Comparison of ENCODE assay signal across 8 cellular contexts in genomic region chr3:139388961-139389551, GRCh38. TPM values are rescaled to one million over a fixed set of nuclear protein-coding genes. Genes with fewer than 3 reads are reported as not detected.
DNase-seq lines count a peak whose midpoint lies in the region; ATAC-seq, FAIRE-seq and TF ChIP-seq lines count a peak whose summit lies in the region.

No MANE protein-coding gene starts in this region.

- H2AFZ ChIP-seq in HCT116 (ENCODE audit: low read depth, low read length, poor library complexity, severe bottlenecking) (no peak overlapping the region), PC-9 (peak overlapping the region; percentile 81)

- H3K36me3 ChIP-seq in HCT116 (ENCODE audit: control insufficient read depth in 1 of 2, insufficient read depth in 2 of 2, low read length in 2 of 2), result no peaks in the 10 kb centered on the region
- H3K36me3 ChIP-seq in PC-9 (ENCODE audit: low read depth), result 0 out of 2 replicates have a peak, but pooled peaks cover 4% of the 10 kb centered on the region
- no peaks in the 10 kb centered on the region for H3K36me3 ChIP-seq in mesendoderm (ENCODE audit: control insufficient read depth, insufficient read depth, low read length)
- H3K36me3 ChIP-seq in tibial nerve, result no peaks in the 10 kb centered on the region

- H3K9me2 ChIP-seq in HCT116 (ENCODE audit: insufficient read depth) (no peaks in the 10 kb centered on the region), PC-9 (ENCODE audit: insufficient read depth) (no peaks in the 10 kb centered on the region)

- RAD21 ChIA-PET in HCT116 (lab: Charles Lee; ENCODE audit: low non-redundant PET in 1 of 2, low total read pairs in 2 of 2, uncharacterized antibody in 2 of 2, unreplicated experiment in 2 of 2), result interaction anchor here in 1 of 2 experiments (0.6 kb wide), 1 partner anchor 9 kb away, joined by 3 read pairs; no protein-coding TSS in a partner anchor

- H3K27me3 Mint-ChIP-seq in central memory CD8-positive, alpha-beta T cell, result no peaks in the 10 kb centered on the region

- TF ChIP-seq CTCF in HCT116 (IDR thresholded peaks at IDR 0.05 in 2 of 3, conservative IDR thresholded peaks at IDR 0.05 in 1 of 3; ENCODE audit: borderline replicate concordance in 1 of 3, insufficient read depth in 1 of 3, low read depth in 2 of 3, low read length in 2 of 3) (no peak), PC-9 (conservative IDR thresholded peaks at IDR 0.05) (no peak), tibial nerve (IDR thresholded peaks at IDR 0.05) (no peak)

- H3K79me1 ChIP-seq in mesendoderm (ENCODE audit: low read length), result no peaks in the 10 kb centered on the region

- peaks cover 18% of the 10 kb centered on the region for H3K36me3 Mint-ChIP-seq in central memory CD8-positive, alpha-beta T cell (ENCODE audit: insufficient read depth)

- TF ChIP-seq EP300 in tibial nerve (IDR thresholded peaks at IDR 0.05), result no peak

- no peak overlapping the region for H4K5ac ChIP-seq in mesendoderm (ENCODE audit: low read length)

- no peaks in the 10 kb centered on the region for H3K27me3 ChIP-seq in HCT116 (ENCODE audit: insufficient read depth, low read length)
- H3K27me3 ChIP-seq in PC-9 (ENCODE audit: insufficient read depth, low read depth), result no peaks in the 10 kb centered on the region
- no peaks in the 10 kb centered on the region for H3K27me3 ChIP-seq in mesendoderm (ENCODE audit: insufficient read depth, low read length, poor library complexity)
- no peaks in the 10 kb centered on the region for H3K27me3 ChIP-seq in tibial nerve

- no peak overlapping the region for H2BK5ac ChIP-seq in mesendoderm (ENCODE audit: low read length)

- H3K9me3 Mint-ChIP-seq in central memory CD8-positive, alpha-beta T cell, result no peaks in the 10 kb centered on the region

- peaks cover 43% of the 10 kb centered on the region for H3K4me1 Mint-ChIP-seq in central memory CD8-positive, alpha-beta T cell

- no peak for FAIRE-seq in GM18507 (lab: Jason Lieb, UNC)

- peak overlapping the region; percentile 99 for H3K27ac Mint-ChIP-seq in central memory CD8-positive, alpha-beta T cell (ENCODE audit: low read depth)

- no peak for TF ChIP-seq RAD21 in HCT116 (IDR thresholded peaks at IDR 0.05; ENCODE audit: low read depth)

- intact Hi-C loops in HCT116 (cut with micrococcal nuclease) (no loop called here), PC-9 (cut with micrococcal nuclease; ENCODE audit: unreplicated experiment) (loop anchor here (1.0 kb wide), 1 partner anchor 45 kb away; the partner anchor contains the start of gene MRPS22)

- H3K27ac ChIP-seq in HCT116 (ENCODE audit: low read depth, low read length), result peak overlapping the region; percentile 88
- H3K27ac ChIP-seq in PC-9, result peak overlapping the region; percentile 88
- no peak overlapping the region for H3K27ac ChIP-seq in mesendoderm (ENCODE audit: low read depth, low read length)
- peak overlapping the region; percentile 63 to 97 (median 93) for H3K27ac ChIP-seq in tibial nerve

- no peak overlapping the region for H4K8ac ChIP-seq in mesendoderm (ENCODE audit: low read depth, low read length)

- peak overlapping the region; percentile 63 for H3K4ac ChIP-seq in mesendoderm (ENCODE audit: low read depth, low read length)

- ATAC-seq in HCT116, result no peak; the same call in 1 of the 2 replicates
- peak; percentile 45 for ATAC-seq in central memory CD8-positive, alpha-beta T cell (replicated peaks; ENCODE audit: extremely low read depth, poor library complexity, severe bottlenecking)

- TF ChIP-seq POLR2A in HCT116 (IDR thresholded peaks at IDR 0.05; ENCODE audit: borderline replicate concordance, extremely low read depth, insufficient read depth, insufficient read length), result no peak
- no peak for TF ChIP-seq POLR2A in tibial nerve (IDR thresholded peaks at IDR 0.05)

- no peak overlapping the region for H2BK15ac ChIP-seq in mesendoderm (replicated peaks; ENCODE audit: low read depth)

- H3K79me2 ChIP-seq in HCT116 (ENCODE audit: insufficient read depth, low read length) (peaks cover 53% of the 10 kb centered on the region), PC-9 (ENCODE audit: low read depth) (peaks cover 67% of the 10 kb centered on the region), mesendoderm (ENCODE audit: control insufficient read depth, insufficient read depth, low read length) (peaks cover 35% of the 10 kb centered on the region)

- BruUV-seq in HCT116 (replicated peaks; lab: Mats Ljungman, UMichigan), result TSS peak; percentile 76
- BruUV-seq in PC-9 (replicated peaks; lab: Mats Ljungman, UMichigan), result TSS peak; percentile 71

- no peaks in the 10 kb centered on the region; the same call in 1 of the 2 replicates for H4K20me1 ChIP-seq in HCT116 (ENCODE audit: insufficient read depth)
- peaks cover 34% of the 10 kb centered on the region for H4K20me1 ChIP-seq in PC-9 (ENCODE audit: insufficient read depth)

- peak overlapping the region; percentile 42 for H3K18ac ChIP-seq in mesendoderm (ENCODE audit: low read length)

- no peak overlapping the region for H2AK5ac ChIP-seq in mesendoderm (ENCODE audit: low read length)

- no peak overlapping the region for H3K23ac ChIP-seq in mesendoderm (ENCODE audit: low read length)

- H3K4me3 Mint-ChIP-seq in central memory CD8-positive, alpha-beta T cell, result peak overlapping the region; percentile 86

- CTCF ChIA-PET in HCT116 (lab: Charles Lee) (interaction anchor here (1.1 to 1.9 kb wide), 2 partner anchors 35 to 466 kb away, joined by 4 to 12 read pairs; no protein-coding TSS in a partner anchor), PC-9 (lab: Charles Lee) (no interaction called here)

- H3K56ac ChIP-seq in mesendoderm (ENCODE audit: low read length), result peak overlapping the region; percentile 94

- H3K9me3 ChIP-seq in HCT116 (ENCODE audit: control insufficient read depth in 1 of 2, insufficient read depth in 1 of 2, low read depth in 1 of 2, low read length in 2 of 2), result no peaks in the 10 kb centered on the region
- H3K9me3 ChIP-seq in PC-9 (ENCODE audit: insufficient read depth, low read depth), result no peaks in the 10 kb centered on the region
- H3K9me3 ChIP-seq in tibial nerve, result no peaks in the 10 kb centered on the region

- H3K4me2 ChIP-seq in HCT116 (ENCODE audit: low read length), result peak overlapping the region; percentile 85
- peak overlapping the region; percentile 65 for H3K4me2 ChIP-seq in PC-9
- H3K4me2 ChIP-seq in mesendoderm (ENCODE audit: low read length), result peak overlapping the region; percentile 86

- H3K4me1 ChIP-seq in HCT116 (ENCODE audit: control insufficient read depth in 1 of 2, insufficient read depth in 2 of 2, low read length in 2 of 2), result peaks cover 10 to 18% of the 10 kb centered on the region in 2 experiments
- peaks cover 20% of the 10 kb centered on the region for H3K4me1 ChIP-seq in PC-9 (replicated peaks; ENCODE audit: insufficient read depth)
- H3K4me1 ChIP-seq in mesendoderm (ENCODE audit: control insufficient read depth, low read depth, low read length), result no peaks in the 10 kb centered on the region
- H3K4me1 ChIP-seq in tibial nerve, result peaks cover 0 to 68% (median 36%) of the 10 kb centered on the region in 4 donors

- POLR2A ChIA-PET in HCT116 (lab: Charles Lee) (interaction anchor here (0.8 to 1.4 kb wide), 3 partner anchors 9 to 145 kb away, joined by 3 to 4 read pairs (median 3); no protein-coding TSS in a partner anchor), PC-9 (lab: Charles Lee; ENCODE audit: unreplicated experiment) (interaction anchor here (0.5 to 1.0 kb wide), 3 partner anchors 70 to 473 kb away, joined by 4 to 8 read pairs (median 6); no protein-coding TSS in a partner anchor)

- H2BK120ac ChIP-seq in mesendoderm (ENCODE audit: low read depth, low read length), result no peak overlapping the region

- peak overlapping the region; percentile 93 for H3K9ac ChIP-seq in HCT116 (ENCODE audit: low read length)
- H3K9ac ChIP-seq in mesendoderm (ENCODE audit: low read length), result peak overlapping the region; percentile 98

- WGBS in mesendoderm (ENCODE audit: extremely low coverage, insufficient coverage, low lambda C conversion rate), result no CpG with 5 or more reads among the region's 21 CpGs
- 0% methylated on average over 21 of the region's 21 CpGs for WGBS in tibial nerve, 2 donors

- H3F3A ChIP-seq in PC-9 (ENCODE audit: insufficient read depth, low read depth), result peaks cover 16% of the 10 kb centered on the region

- peak; percentile 4 for DNase-seq in GM18507 (ENCODE audit: extremely low spot score, insufficient read length, low read depth)
- DNase-seq in HCT116 (ENCODE audit: low read depth, low spot score), result no peak
- DNase-seq in PC-9, result no peak
- DNase-seq in central memory CD8-positive, alpha-beta T cell (ENCODE audit: low spot score in 2 of 2), result no peak
- DNase-seq in mesendoderm, result no peak
- DNase-seq in tibial nerve (ENCODE audit: low spot score in 2 of 2), result no peak
- no peak for DNase-seq in NCI-H774 (lab: John Stamatoyannopoulos, UW)
- DNase-seq in dedifferentiated amniotic fluid mesenchymal stem cell (ENCODE audit: extremely low spot score), result no peak

- H3K4me3 ChIP-seq in HCT116 (replicated peaks in 1 of 2; ENCODE audit: low read depth in 1 of 2, low read length in 2 of 2), result peak overlapping the region; percentile 89 to 94
- H3K4me3 ChIP-seq in PC-9, result peak overlapping the region; percentile 78
- peak overlapping the region; percentile 99 for H3K4me3 ChIP-seq in mesendoderm (ENCODE audit: low read length)
- H3K4me3 ChIP-seq in tibial nerve, result peak overlapping the region; percentile 73 to 96 (median 80)

RNA-seq across cellular contexts. Expression of gene COPB2, which starts 0.4 kb away (rescaled TPM):
- total RNA-seq in HCT116 (2021; ENCODE audit: unreplicated experiment) (119 TPM), PC-9 (2021) (147 and 156 TPM in 2 replicates), tibial nerve (10 to 100 TPM; 59.1 to 72.4 (median 66.0) TPM)
- polyA plus RNA-seq in HCT116 (2012), result 89.6 and 114 TPM in 2 replicates
- 70.0 TPM for polyA plus RNA-seq in mesendoderm (2013, experiment 1 of 2)
- 69.3 TPM for polyA plus RNA-seq in mesendoderm (2013, experiment 2 of 2)

RNA-seq across cellular contexts. Expression of gene MRPS22, which starts 45.2 kb away (rescaled TPM):
- total RNA-seq in HCT116 (2021; ENCODE audit: unreplicated experiment) (95.1 TPM), PC-9 (2021) (64.8 and 68.0 TPM in 2 replicates), tibial nerve (10 to 100 TPM; 37.7 to 50.7 (median 46.4) TPM)
- polyA plus RNA-seq in HCT116 (2012), result 50.5 and 67.7 TPM in 2 replicates
- 53.8 TPM for polyA plus RNA-seq in mesendoderm (2013, experiment 1 of 2)
- 51.1 TPM for polyA plus RNA-seq in mesendoderm (2013, experiment 2 of 2)
